ENCODE assay signal across 1 cellular context in genomic region chr2:152716805-152717241, GRCh38.
A peak's percentile ranks its signal among the peaks of the same experiment; 100 is the strongest.
TF ChIP-seq lines count a peak whose summit lies in the region.

No MANE protein-coding gene starts in this region.

TF ChIP-seq in HepG2, 621 proteins besides CTCF, POLR2A, EP300 and RAD21 (continued from another document):
- no peak for TF ChIP-seq ZNF407 (CRISPR knock-in tag; IDR thresholded peaks at IDR 0.05; ENCODE audit: not compliant biosample characterization)
- no peak for TF ChIP-seq MED8 (CRISPR knock-in tag; IDR thresholded peaks at IDR 0.05; ENCODE audit: insufficient replicate concordance)
- 0 out of 2 replicates have a peak, but pooled peaks have one; percentile 5 for TF ChIP-seq NFKBIZ (CRISPR knock-in tag; IDR thresholded peaks at IDR 0.05)
- no peak for TF ChIP-seq ETV6 (CRISPR knock-in tag; conservative IDR thresholded peaks at IDR 0.05)
- 0 out of 2 replicates have a peak, but pooled peaks have one; percentile 57 for TF ChIP-seq ZNF558 (CRISPR knock-in tag; IDR thresholded peaks at IDR 0.05; ENCODE audit: borderline replicate concordance)
- no peak for TF ChIP-seq ZHX2 (IDR thresholded peaks at IDR 0.05; ENCODE audit: low read depth)
- TF ChIP-seq ZHX2 (CRISPR knock-in tag; IDR thresholded peaks at IDR 0.05; ENCODE audit: borderline replicate concordance) = peak; percentile 41; the same call in 1 of the 2 replicates
- TF ChIP-seq ZNF564 (CRISPR knock-in tag; IDR thresholded peaks at IDR 0.05) = 0 out of 2 replicates have a peak, but pooled peaks have one; percentile 9
- TF ChIP-seq ZNF800 (CRISPR knock-in tag; IDR thresholded peaks at IDR 0.05) = peak; percentile 40; the same call in 1 of the 2 replicates
- no peak for TF ChIP-seq ZNF639 (CRISPR knock-in tag; conservative IDR thresholded peaks at IDR 0.05)
- TF ChIP-seq NONO (IDR thresholded peaks at IDR 0.05) = no peak
- no peak for TF ChIP-seq NONO (CRISPR knock-in tag; conservative IDR thresholded peaks at IDR 0.05)
- 0 out of 2 replicates have a peak, but pooled peaks have one; percentile 12 for TF ChIP-seq CREB3 (CRISPR knock-in tag; IDR thresholded peaks at IDR 0.05)
- TF ChIP-seq ZNF383 (CRISPR knock-in tag; IDR thresholded peaks at IDR 0.05; ENCODE audit: borderline replicate concordance) = no peak
